Comparison of ENCODE assay signal across 16 cellular contexts in the genomic region with DNA sequence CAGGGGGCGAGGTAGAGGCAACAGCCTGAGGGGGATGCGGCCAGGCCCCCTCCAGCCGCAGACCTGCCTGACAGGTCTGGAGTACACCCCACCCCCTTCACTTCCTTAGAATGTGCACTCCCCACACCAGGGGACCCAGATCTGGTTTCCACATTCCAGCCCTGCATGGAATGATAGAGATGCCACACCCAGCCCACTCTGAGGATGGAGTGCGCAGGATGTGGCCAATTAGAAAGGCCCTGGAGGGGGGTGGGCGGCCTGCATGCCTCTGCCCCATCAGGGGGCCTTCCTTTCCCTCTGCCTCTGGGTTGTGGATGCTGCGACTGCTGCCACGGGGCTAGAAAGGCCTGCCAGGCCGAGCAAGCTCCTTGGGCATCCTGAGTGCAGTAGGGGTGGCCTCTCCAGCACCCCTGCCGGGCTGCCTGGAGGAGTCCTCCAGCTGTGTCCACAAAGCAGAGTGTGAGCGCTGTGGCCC. TPM values are rescaled to one million over a fixed set of nuclear protein-coding genes. Genes with fewer than 3 reads are reported as not detected.
DNase-seq lines count a peak whose midpoint lies in the region; ATAC-seq, FAIRE-seq and TF ChIP-seq lines count a peak whose summit lies in the region.
"Had no signal": no experiment of that assay in that cellular context is flagged by ENCODE, and none has a peak within 500 bp of the region (broad histone marks: within the 10 kb centered on the region; RNA-seq: fewer than 3 reads in every experiment).

No MANE protein-coding gene starts in this region.

- H3K36me3 ChIP-seq in BJ (ENCODE audit: control insufficient read depth, insufficient read depth, low read length) (peaks cover 34% of the 10 kb centered on the region), IMR-90 (ENCODE audit: control insufficient read depth, insufficient read depth, low read length) (peaks cover 57% of the 10 kb centered on the region), K562 (ENCODE audit: control insufficient read depth, insufficient read depth, low read length) (peaks cover 66% of the 10 kb centered on the region), lower lobe of right lung (peaks cover 92% of the 10 kb centered on the region), GM23248 (ENCODE audit: low read depth) (peaks cover 9% of the 10 kb centered on the region; the same call in 1 of the 2 replicates)

- no peaks in the 10 kb centered on the region; the same call in none of the 2 replicates for H4K20me1 ChIP-seq in IMR-90 (ENCODE audit: insufficient read depth, low read length)
- no peaks in the 10 kb centered on the region for H4K20me1 ChIP-seq in K562 (replicated peaks; ENCODE audit: control insufficient read depth, insufficient read depth, low read length)
- no peaks in the 10 kb centered on the region for H4K20me1 ChIP-seq in GM23248 (ENCODE audit: insufficient read depth)

- H3K79me2 ChIP-seq in K562 (ENCODE audit: control insufficient read depth, insufficient read depth, low read length) (no peaks in the 10 kb centered on the region), GM23248 (ENCODE audit: insufficient read depth) (no peaks in the 10 kb centered on the region)

- ATAC-seq in IMR-90 (ENCODE audit: low read depth) (peak; percentile 70), K562 (no peak), lower lobe of right lung (peak; percentile 24 to 37), GM21723 (IDR thresholded peaks at IDR 0.05; ENCODE audit: unreplicated experiment) (no peak), GM21447 (IDR thresholded peaks at IDR 0.05; ENCODE audit: unreplicated experiment) (no peak), HG03159 (IDR thresholded peaks at IDR 0.05; ENCODE audit: unreplicated experiment) (no peak)
- ATAC-seq: activated CD4-positive, alpha-beta T cell treated with anti-CD3 and anti-CD28 coated beads for 36 hours; activated T-helper 17 cell treated with anti-CD3 and anti-CD28 coated beads, Interleukin-2, amount 50 U/mL, for 72 hours had no signal

- peak overlapping the region; percentile 42 for H2AK9ac ChIP-seq in IMR-90 (replicated peaks; ENCODE audit: low read depth, low read length, poor library complexity)

- 100% methylated on average over 1 of the region's 10 CpGs; no CpG with 5 or more reads in 1 of the 2 experiments for WGBS in IMR-90 (ENCODE audit: extremely low coverage in 2 of 2, insufficient read length in 1 of 2), 2 experiments
- 62% methylated on average over 4 of the region's 10 CpGs for WGBS in K562 (ENCODE audit: insufficient coverage, low coverage, missing lambda C conversion rate)
- WGBS in GM23248 (ENCODE audit: low coverage in 1 of 2, low lambda C conversion rate in 2 of 2, missing lambda C conversion rate in 2 of 2), 2 experiments: 76 to 85% methylated on average over 10 of the region's 10 CpGs

- no peaks in the 10 kb centered on the region for H3K9me2 ChIP-seq in GM23248 (ENCODE audit: insufficient read depth)

- dilution Hi-C loops in IMR-90 (cut with HindIII; ENCODE audit: low sequenced_read_pairs, unreplicated experiment): no loop called here

- H3K4me3 ChIP-seq in BJ (ENCODE audit: low read depth, low read length) (no peak overlapping the region), IMR-90 (ENCODE audit: insufficient read depth, low read depth, low read length) (no peak overlapping the region), K562 (no peak overlapping the region), lower lobe of right lung (no peak overlapping the region), GM23248 (no peak overlapping the region)
- H3K4me3 ChIP-seq: esophagus muscularis mucosa had no signal

- TF ChIP-seq POLR2A in IMR-90 (IDR thresholded peaks at IDR 0.05; ENCODE audit: low read depth, low read length): no peak
- no peak for TF ChIP-seq POLR2A in K562 (conservative IDR thresholded peaks at IDR 0.05)

- no peak overlapping the region for H2BK120ac ChIP-seq in IMR-90 (ENCODE audit: low read depth, low read length)

- CTCF ChIA-PET in BJ (lab: Yijun Ruan, JAX) (interaction anchor here (0.7 to 1.4 kb wide), 4 partner anchors 9 to 86 kb away, joined by 3 to 4 read pairs (median 3); no protein-coding TSS in a partner anchor), IMR-90 (lab: Yijun Ruan, JAX) (no interaction called here), K562 (lab: Yijun Ruan, JAX; ENCODE audit: low intra/inter-chr PET ratio) (no interaction called here)

- POLR2A ChIA-PET in BJ (lab: Charles Lee) (no interaction called here), IMR-90 (lab: Charles Lee; ENCODE audit: unreplicated experiment) (no interaction called here), K562 (lab: Yijun Ruan, JAX) (interaction anchor here (0.5 to 0.6 kb wide), 2 partner anchors 22 to 94 kb away, joined by 3 read pairs; no protein-coding TSS in a partner anchor)

- no peak overlapping the region for H3K56ac ChIP-seq in IMR-90 (ENCODE audit: extremely low read depth, insufficient read depth, low read length)

- H3K27me3 ChIP-seq in BJ (ENCODE audit: control insufficient read depth, insufficient read depth, low read length) (no peaks in the 10 kb centered on the region), IMR-90 (ENCODE audit: control insufficient read depth, insufficient read depth, low read length) (no peaks in the 10 kb centered on the region), K562 (ENCODE audit: control insufficient read depth in 2 of 2, insufficient read depth in 2 of 2, low read length in 2 of 2) (no peaks in the 10 kb centered on the region), lower lobe of right lung (ENCODE audit: low read depth) (no peaks in the 10 kb centered on the region), GM23248 (replicated peaks; ENCODE audit: insufficient read depth) (no peaks in the 10 kb centered on the region)
- H3K27me3 ChIP-seq: esophagus muscularis mucosa had no signal

- no peak for TF ChIP-seq EP300 in K562 (IDR thresholded peaks at IDR 0.05; ENCODE audit: low read length)

- no peak overlapping the region for H3K18ac ChIP-seq in IMR-90 (ENCODE audit: low read depth, low read length)

- H3K9me3 ChIP-seq in IMR-90 (ENCODE audit: control insufficient read depth, insufficient read depth, low read length): no peaks in the 10 kb centered on the region
- no peaks in the 10 kb centered on the region for H3K9me3 ChIP-seq in K562 (replicated peaks; ENCODE audit: control insufficient read depth, insufficient read depth, low read depth, low read length)
- no peaks in the 10 kb centered on the region for H3K9me3 ChIP-seq in lower lobe of right lung
- H3K9me3 ChIP-seq in GM23248 (ENCODE audit: low read depth): no peaks in the 10 kb centered on the region
- H3K9me3 ChIP-seq: esophagus muscularis mucosa had no signal

- H4K8ac ChIP-seq in IMR-90 (ENCODE audit: low read depth in 2 of 2, low read length in 2 of 2): no peak overlapping the region

- no peak overlapping the region for H2BK20ac ChIP-seq in IMR-90 (ENCODE audit: low read depth, low read length)

- BruUV-seq in IMR-90 (replicated peaks; lab: Mats Ljungman, UMichigan) (no TSS peak), K562 (replicated peaks; lab: Mats Ljungman, UMichigan) (no TSS peak)

- H3K23ac ChIP-seq in IMR-90 (ENCODE audit: low read depth, low read length): no peak overlapping the region

- H3K4ac ChIP-seq in IMR-90 (ENCODE audit: low read depth, low read length): no peak overlapping the region; the same call in 1 of the 2 replicates

- TF ChIP-seq CTCF in BJ (IDR thresholded peaks at IDR 0.05; ENCODE audit: insufficient read depth, low read depth, low read length): peak; percentile 3; the same call in 1 of the 2 replicates
- TF ChIP-seq CTCF in IMR-90 (conservative IDR thresholded peaks at IDR 0.05; ENCODE audit: low read depth, low read length): no peak
- no peak for TF ChIP-seq CTCF in K562 (IDR thresholded peaks at IDR 0.05 in 2 of 3, conservative IDR thresholded peaks at IDR 0.05 in 1 of 3; ENCODE audit: insufficient read depth in 2 of 3, low read depth in 1 of 3, low read length in 3 of 3)
- no peak for TF ChIP-seq CTCF in lower lobe of right lung (IDR thresholded peaks at IDR 0.05)

- no peak overlapping the region for H3K27ac ChIP-seq in IMR-90 (ENCODE audit: insufficient read depth, low read length)
- H3K27ac ChIP-seq in K562 (ENCODE audit: extremely low read depth, low read depth, low read length): no peak overlapping the region
- no peak overlapping the region for H3K27ac ChIP-seq in lower lobe of right lung
- no peak overlapping the region for H3K27ac ChIP-seq in GM23248
- H3K27ac ChIP-seq: esophagus muscularis mucosa had no signal

- no peak overlapping the region for H4K91ac ChIP-seq in IMR-90 (ENCODE audit: insufficient read depth, low read depth, low read length)

- no peak overlapping the region for H2BK15ac ChIP-seq in IMR-90 (ENCODE audit: low read depth, low read length)

- H3K4me1 ChIP-seq in IMR-90 (ENCODE audit: control insufficient read depth, insufficient read depth, low read length) (peaks cover 4% of the 10 kb centered on the region; the same call in 1 of the 2 replicates), K562 (replicated peaks in 1 of 2; ENCODE audit: control insufficient read depth in 2 of 2, insufficient read depth in 2 of 2, low read length in 2 of 2) (peaks cover 0 to 27% of the 10 kb centered on the region in 2 experiments; a peak in 3 of 5 replicates), lower lobe of right lung (peaks cover 18% of the 10 kb centered on the region), GM23248 (ENCODE audit: insufficient read depth) (peaks cover 8% of the 10 kb centered on the region)

- no peak for DNase-seq in BJ (ENCODE audit: low read depth)
- no peak for DNase-seq in IMR-90
- peak in 3 of 4 experiments; percentile 18 to 40 (median 24) for DNase-seq in K562 (ENCODE audit: extremely low read depth in 1 of 4, low spot score in 3 of 4)
- peak; percentile 11 for DNase-seq in lower lobe of right lung
- no peak for DNase-seq in GM23248
- DNase-seq: activated CD4-positive, alpha-beta T cell treated with anti-CD3 and anti-CD28 coated beads for 36 hours; central memory CD4-positive, alpha-beta T cell; small intestine; T-helper 1 cell had no signal

- no peaks in the 10 kb centered on the region for H3F3A ChIP-seq in GM23248 (ENCODE audit: insufficient read depth)

- H3K9me1 ChIP-seq in IMR-90 (ENCODE audit: insufficient read depth, low read length) (0 out of 2 replicates have a peak, but pooled peaks cover 8% of the 10 kb centered on the region), K562 (ENCODE audit: control insufficient read depth, insufficient read depth, low read length) (no peaks in the 10 kb centered on the region)

- intact Hi-C loops in IMR-90 (cut with micrococcal nuclease) (no loop called here), K562 (cut with micrococcal nuclease) (no loop called here), lower lobe of right lung (cut with DNase I) (no loop called here)

- H3K79me1 ChIP-seq in IMR-90 (ENCODE audit: low read depth in 1 of 2, low read length in 2 of 2): no peaks in the 10 kb centered on the region

- no peak overlapping the region for H2AFZ ChIP-seq in IMR-90 (replicated peaks; ENCODE audit: low read length, poor library complexity)
- no peak overlapping the region for H2AFZ ChIP-seq in K562 (ENCODE audit: low read depth, low read length)
- H2AFZ ChIP-seq in GM23248: no peak overlapping the region

- H4K5ac ChIP-seq in IMR-90 (ENCODE audit: low read depth, low read length): no peak overlapping the region

- in situ Hi-C loops in IMR-90 (cut with MboI; ENCODE audit: low sequenced_read_pairs) (no loop called here), K562 (cut with MboI) (no loop called here), GM23248 (cut with MboI) (no loop called here)

- TF ChIP-seq RAD21 in IMR-90 (IDR thresholded peaks at IDR 0.05; ENCODE audit: low read length) (no peak), K562 (CRISPR knock-in tag; conservative IDR thresholded peaks at IDR 0.05 in 1 of 2, IDR thresholded peaks at IDR 0.05 in 1 of 2) (no peak)

- H2BK5ac ChIP-seq in IMR-90 (ENCODE audit: low read depth, low read length, poor library complexity, severe bottlenecking): no peak overlapping the region

- H3K4me2 ChIP-seq in IMR-90 (ENCODE audit: low read depth, low read length): no peak overlapping the region
- no peak overlapping the region for H3K4me2 ChIP-seq in K562 (ENCODE audit: insufficient read depth, low read length)
- no peak overlapping the region for H3K4me2 ChIP-seq in GM23248 (ENCODE audit: unreplicated experiment)

- no peak for FAIRE-seq in K562 (lab: Jason Lieb, UNC)
- FAIRE-seq: GM18507, keratinocyte, small intestine had no signal

- H3K14ac ChIP-seq in IMR-90 (replicated peaks; ENCODE audit: low read depth, low read length): no peak overlapping the region

- H2AK5ac ChIP-seq in IMR-90 (ENCODE audit: low read depth, low read length): peak overlapping the region; percentile 28; the same call in 1 of the 2 replicates

- H3K9ac ChIP-seq in IMR-90 (ENCODE audit: low read depth, low read length) (no peak overlapping the region), K562 (ENCODE audit: insufficient read depth in 1 of 2, low read depth in 2 of 2, low read length in 2 of 2) (peak overlapping the region in 1 of 2 experiments; percentile 78; a peak in 1 of 4 replicates), GM23248 (no peak overlapping the region)

RNA-seq across cellular contexts. Expression of a gene that starts 28.2 kb away (rescaled TPM):
- polyA plus RNA-seq in BJ (2011; rRNA removed): 0.53 and 0.66 TPM in 2 replicates
- polyA minus RNA-seq in BJ (2011; rRNA and poly(A)+ RNA removed): 0.31 and 0.62 TPM in 2 replicates
- total RNA-seq in IMR-90 (2012; rRNA removed): 0.28 and 0.36 TPM in 2 replicates
- polyA plus RNA-seq in IMR-90 (2012; rRNA removed): 1.1 TPM in 2 replicates
- 0.38 and 0.99 TPM in 2 replicates for polyA plus RNA-seq in IMR-90 (2012; cell fraction: cytosol; rRNA removed)
- polyA plus RNA-seq in IMR-90 (2012; cell fraction: nucleus; rRNA removed; ENCODE audit: low replicate concordance): 1.0 and 1.5 TPM in 2 replicates
- 6.4 and 13.2 TPM in 2 replicates for total RNA-seq in K562 (2011; cell fraction: chromatin; rRNA removed; ENCODE audit: low replicate concordance)
- 12.2 and 15.0 TPM in 2 replicates for total RNA-seq in K562 (2011; cell fraction: nucleolus; rRNA removed)
- total RNA-seq in K562 (2011; cell fraction: nucleoplasm; rRNA removed): 10.2 and 10.6 TPM in 2 replicates
- total RNA-seq in K562 (2014; rRNA removed): 4.6 and 5.7 TPM in 2 replicates
- 2.8 and 3.5 TPM in 2 replicates for total RNA-seq in K562 (2014; rRNA removed; fragmentation: Illumina TruSeq; extraction: Trizol)
- total RNA-seq in K562 (2015; rRNA removed; fragmentation: Illumina TruSeq; extraction: Trizol): 4.3 and 4.6 TPM in 2 replicates
- 11.4 and 11.5 TPM in 2 replicates for total RNA-seq in K562 (2021)
- 6.6 and 6.8 TPM in 2 replicates for polyA plus RNA-seq in K562 (2011; rRNA removed)
- polyA plus RNA-seq in K562 (2011; cell fraction: cytosol; rRNA removed): 8.2 and 17.9 TPM in 2 replicates
- 6.0 and 12.6 TPM in 2 replicates for polyA plus RNA-seq in K562 (2011; cell fraction: nucleus; rRNA removed)
- polyA plus RNA-seq in K562 (2012): 4.6 and 7.2 TPM in 2 replicates
- polyA plus RNA-seq in K562 (2014; fragmentation: Illumina TruSeq; extraction: Trizol): 4.2 and 5.4 TPM in 2 replicates
- under 1 TPM; 0.10 to 0.18 TPM for polyA plus RNA-seq in K562 (2014; fragmentation: Nextera tagmentation; extraction: Ambion mirVana)
- 6.0 and 7.0 TPM in 2 replicates for polyA plus RNA-seq in K562 (2014; rRNA removed)
- polyA minus RNA-seq in K562 (2011; rRNA and poly(A)+ RNA removed): 10.3 and 15.4 TPM in 2 replicates
- polyA minus RNA-seq in K562 (2011; cell fraction: cytosol; rRNA and poly(A)+ RNA removed): 18.6 and 19.4 TPM in 2 replicates
- polyA minus RNA-seq in K562 (2011; cell fraction: nucleus; rRNA and poly(A)+ RNA removed): 4.6 and 5.1 TPM in 2 replicates
- total RNA-seq in lower lobe of right lung: 41.5 TPM
- not detected in 2 replicates for total RNA-seq in GM23248 (2014; rRNA removed; shearing (Covaris generic))
- polyA plus RNA-seq in GM23248 (2016; fragmentation: Nextera tagmentation; extraction: Ambion mirVana): not detected in 2 replicates
- polyA plus RNA-seq: keratinocyte had no signal

RNA-seq across cellular contexts. Expression of a gene that starts 29.1 kb away (rescaled TPM):
- polyA plus RNA-seq in BJ (2011; rRNA removed) (15.6 and 27.2 TPM in 2 replicates), IMR-90 (2012; rRNA removed) (18.8 and 26.0 TPM in 2 replicates), K562 (2011; rRNA removed) (12.3 and 19.2 TPM in 2 replicates), K562 (2014; fragmentation: Illumina TruSeq; extraction: Trizol) (11.5 and 15.2 TPM in 2 replicates), K562 (2014; fragmentation: Nextera tagmentation; extraction: Ambion mirVana) (1 to 10 TPM in 1 of 2 experiments, under 1 TPM in 1; 0.36 to 1.1 TPM), K562 (2014; rRNA removed) (15.7 and 17.0 TPM in 2 replicates), GM23248 (2016; fragmentation: Nextera tagmentation; extraction: Ambion mirVana) (12.1 and 13.9 TPM in 2 replicates)
- 12.8 and 13.6 TPM in 2 replicates for polyA minus RNA-seq in BJ (2011; rRNA and poly(A)+ RNA removed)
- total RNA-seq in IMR-90 (2012; rRNA removed) (7.2 and 9.9 TPM in 2 replicates), K562 (2014; rRNA removed) (9.5 and 14.7 TPM in 2 replicates), K562 (2014; rRNA removed; fragmentation: Illumina TruSeq; extraction: Trizol) (4.1 and 4.9 TPM in 2 replicates), K562 (2015; rRNA removed; fragmentation: Illumina TruSeq; extraction: Trizol) (10.3 and 10.4 TPM in 2 replicates), K562 (2021) (20.1 and 20.9 TPM in 2 replicates), lower lobe of right lung (27.2 TPM)
- polyA plus RNA-seq in IMR-90 (2012; cell fraction: cytosol; rRNA removed): 32.3 and 42.2 TPM in 2 replicates
- polyA plus RNA-seq in IMR-90 (2012; cell fraction: nucleus; rRNA removed; ENCODE audit: low replicate concordance): 24.3 and 49.5 TPM in 2 replicates
- total RNA-seq in K562 (2011; cell fraction: chromatin; rRNA removed; ENCODE audit: low replicate concordance): 16.6 and 38.2 TPM in 2 replicates
- total RNA-seq in K562 (2011; cell fraction: nucleolus; rRNA removed): 29.9 and 30.0 TPM in 2 replicates
- total RNA-seq in K562 (2011; cell fraction: nucleoplasm; rRNA removed): 13.2 and 22.5 TPM in 2 replicates
- polyA plus RNA-seq in K562 (2011; cell fraction: cytosol; rRNA removed): 15.0 and 31.8 TPM in 2 replicates
- 20.2 and 31.0 TPM in 2 replicates for polyA plus RNA-seq in K562 (2011; cell fraction: nucleus; rRNA removed)
- 15.4 and 16.4 TPM in 2 replicates for polyA plus RNA-seq in K562 (2012)
- polyA minus RNA-seq in K562 (2011; rRNA and poly(A)+ RNA removed): 13.1 and 18.2 TPM in 2 replicates
- 12.9 and 17.9 TPM in 2 replicates for polyA minus RNA-seq in K562 (2011; cell fraction: cytosol; rRNA and poly(A)+ RNA removed)
- 11.8 and 18.1 TPM in 2 replicates for polyA minus RNA-seq in K562 (2011; cell fraction: nucleus; rRNA and poly(A)+ RNA removed)
- 13.4 and 16.9 TPM in 2 replicates for total RNA-seq in GM23248 (2014; rRNA removed; shearing (Covaris generic))

Comparison
In these comparisons a context has a peak if more than half of its experiments do, and no peak if none do; other contexts are left out.
1. DNase-seq: peak in K562 (3 of 4) and lower lobe of right lung (single experiment); none in BJ (single experiment), IMR-90 (single experiment) and GM23248 (single experiment).
2. ATAC-seq: peak in IMR-90 (single experiment) and lower lobe of right lung (2 of 2); none in K562 (single experiment), GM21723 (single experiment), GM21447 (single experiment) and HG03159 (single experiment).